8 cellular contexts compared by ENCODE assay signal in genomic region chr7:88111136-88111748, GRCh38.
A peak's percentile ranks its signal among the peaks of the same experiment; 100 is the strongest.
DNase-seq lines count a peak whose midpoint lies in the region; ATAC-seq and TF ChIP-seq lines count a peak whose summit lies in the region.

No MANE protein-coding gene starts in this region.

- H3K4me3 ChIP-seq in lower lobe of right lung = no peak overlapping the region

- no peaks in the 10 kb centered on the region for H3K4me1 Mint-ChIP-seq in chondrocyte (ENCODE audit: low read depth)
- peaks cover 4% of the 10 kb centered on the region for H3K4me1 Mint-ChIP-seq in T-helper 2 cell treated with Interferon-gamma antibody and Interleukin-4, amounts not matched to agents 5 μg/mL and 100 μg/mL, for 36 hours (ENCODE audit: low read depth)

- DNase-seq in SHP77 treated with DMSO at 0.1 percent for 48 hours (lab: John Stamatoyannopoulos, UW) (peak; percentile 10), SHP77 (lab: John Stamatoyannopoulos, UW) (no peak), NCI-H69 (lab: John Stamatoyannopoulos, UW) (peak; percentile 72), chondrocyte (ENCODE audit: low spot score) (no peak), lower lobe of right lung (no peak), NK-92 (lab: John Stamatoyannopoulos, UW; ENCODE audit: unreplicated experiment) (no peak)
- DNase-seq in T-helper 2 cell treated with Interferon-gamma antibody and Interleukin-4, amounts not matched to agents 5 μg/mL and 100 μg/mL, for 36 hours (ENCODE audit: low spot score) = no peak

- H3K36me3 Mint-ChIP-seq in chondrocyte (ENCODE audit: low read depth) = no peaks in the 10 kb centered on the region
- no peaks in the 10 kb centered on the region for H3K36me3 Mint-ChIP-seq in T-helper 2 cell treated with Interferon-gamma antibody and Interleukin-4, amounts not matched to agents 5 μg/mL and 100 μg/mL, for 36 hours (ENCODE audit: low read depth)

- H3K4me1 ChIP-seq in lower lobe of right lung = no peaks in the 10 kb centered on the region

- peak; percentile 89 for TF ChIP-seq CTCF in chondrocyte (IDR thresholded peaks at IDR 0.05)
- peak; percentile 44 for TF ChIP-seq CTCF in lower lobe of right lung (IDR thresholded peaks at IDR 0.05)

- H3K27ac Mint-ChIP-seq in chondrocyte (ENCODE audit: unreplicated experiment) = no peak overlapping the region
- no peak overlapping the region for H3K27ac Mint-ChIP-seq in T-helper 2 cell treated with Interferon-gamma antibody and Interleukin-4, amounts not matched to agents 5 μg/mL and 100 μg/mL, for 36 hours

- ATAC-seq in HG03175 (IDR thresholded peaks at IDR 0.05; ENCODE audit: unreplicated experiment) (peak; percentile 58), lower lobe of right lung (no peak)

- no peaks in the 10 kb centered on the region for H3K9me3 Mint-ChIP-seq in chondrocyte (ENCODE audit: low read depth)
- no peaks in the 10 kb centered on the region for H3K9me3 Mint-ChIP-seq in T-helper 2 cell treated with Interferon-gamma antibody and Interleukin-4, amounts not matched to agents 5 μg/mL and 100 μg/mL, for 36 hours

- intact Hi-C loops in lower lobe of right lung (cut with DNase I) = no loop called here

- no peaks in the 10 kb centered on the region for H3K36me3 ChIP-seq in lower lobe of right lung

- no peaks in the 10 kb centered on the region for H3K9me3 ChIP-seq in lower lobe of right lung

- no peak overlapping the region for H3K4me3 Mint-ChIP-seq in chondrocyte (ENCODE audit: unreplicated experiment)
- H3K4me3 Mint-ChIP-seq in T-helper 2 cell treated with Interferon-gamma antibody and Interleukin-4, amounts not matched to agents 5 μg/mL and 100 μg/mL, for 36 hours = no peak overlapping the region

- H3K27ac ChIP-seq in lower lobe of right lung = no peak overlapping the region

- no peaks in the 10 kb centered on the region for H3K27me3 Mint-ChIP-seq in chondrocyte (ENCODE audit: low read depth)
- H3K27me3 Mint-ChIP-seq in T-helper 2 cell treated with Interferon-gamma antibody and Interleukin-4, amounts not matched to agents 5 μg/mL and 100 μg/mL, for 36 hours (ENCODE audit: low read depth) = no peaks in the 10 kb centered on the region

- no peaks in the 10 kb centered on the region for H3K27me3 ChIP-seq in lower lobe of right lung (ENCODE audit: low read depth)

Comparison
In these comparisons a context has a peak if more than half of its experiments do, and no peak if none do; other contexts are left out.
1. DNase-seq: peak in SHP77 treated with DMSO at 0.1 percent for 48 hours (single experiment) and NCI-H69 (single experiment); none in SHP77 (0 of 2), chondrocyte (single experiment), lower lobe of right lung (single experiment), NK-92 (single experiment) and T-helper 2 cell treated with Interferon-gamma antibody and Interleukin-4, amounts not matched to agents 5 μg/mL and 100 μg/mL, for 36 hours (single experiment).